19 cellular contexts compared by ENCODE assay signal in genomic region chr5:178651046-178651810, GRCh38. TPM values are rescaled to one million over a fixed set of nuclear protein-coding genes. Genes with fewer than 3 reads are reported as not detected.
DNase-seq lines count a peak whose midpoint lies in the region; ATAC-seq and TF ChIP-seq lines count a peak whose summit lies in the region.
"Had no signal": no experiment of that assay in that cellular context is flagged by ENCODE, and none has a peak within 500 bp of the region (broad histone marks: within the 10 kb centered on the region; RNA-seq: fewer than 3 reads in every experiment).

No MANE protein-coding gene starts in this region.

- H3K4me3 ChIP-seq in AG10803 (ENCODE audit: low read length): no peak overlapping the region
- no peak overlapping the region for H3K4me3 ChIP-seq in PC-3 (ENCODE audit: low read length)
- H3K4me3 ChIP-seq in mesenchymal stem cell (ENCODE audit: insufficient read depth in 1 of 2, low read depth in 1 of 2, low read length in 2 of 2): no peak overlapping the region
- no peak overlapping the region for H3K4me3 ChIP-seq in Caco-2 (ENCODE audit: low read depth, low read length)
- H3K4me3 ChIP-seq: dorsolateral prefrontal cortex, GM23338, hepatocyte had no signal

- H4K91ac ChIP-seq in mesenchymal stem cell (ENCODE audit: low read length): no peak overlapping the region

- H3K9me3 Mint-ChIP-seq in osteocyte (ENCODE audit: unreplicated experiment): peaks cover 16% of the 10 kb centered on the region
- H3K9me3 Mint-ChIP-seq in Caco-2 (ENCODE audit: unreplicated experiment): peaks cover 23% of the 10 kb centered on the region

- peak overlapping the region; percentile 39; the same call in 1 of the 2 replicates for H3K9ac ChIP-seq in PC-3 (ENCODE audit: low read length)
- H3K9ac ChIP-seq in mesenchymal stem cell (ENCODE audit: low read length): no peak overlapping the region

- H2AK5ac ChIP-seq in mesenchymal stem cell (ENCODE audit: low read length, severe bottlenecking): no peak overlapping the region

- peaks cover 6% of the 10 kb centered on the region for H3K4me1 Mint-ChIP-seq in osteocyte (ENCODE audit: unreplicated experiment)
- H3K4me1 Mint-ChIP-seq in Caco-2 (ENCODE audit: low read depth, unreplicated experiment): no peaks in the 10 kb centered on the region
- H3K4me1 Mint-ChIP-seq: activated CD4-positive, alpha-beta T cell treated with anti-CD3 and anti-CD28 coated beads, Interleukin-2, amount 10 ng/mL, durations not matched to agents 7 days and 5 days; GM23338 had no signal

- H3K14ac ChIP-seq in mesenchymal stem cell (ENCODE audit: low read length in 2 of 2): no peak overlapping the region

- H2AFZ ChIP-seq in PC-3 (ENCODE audit: low read length) (no peak overlapping the region), mesenchymal stem cell (ENCODE audit: low read depth, low read length) (no peak overlapping the region)
- H2AFZ ChIP-seq: GM23338, hepatocyte had no signal

- CTCF ChIA-PET in PC-3 (lab: Charles Lee) (no interaction called here), Caco-2 (lab: Charles Lee) (no interaction called here)

- H3K4me2 ChIP-seq in PC-3 (ENCODE audit: low read length) (peak overlapping the region; percentile 19; the same call in 1 of the 2 replicates), mesenchymal stem cell (ENCODE audit: low read length, poor library complexity, severe bottlenecking) (no peak overlapping the region)
- H3K4me2 ChIP-seq: GM23338, hepatocyte had no signal

- H3K27me3 Mint-ChIP-seq in osteocyte (ENCODE audit: unreplicated experiment) (no peaks in the 10 kb centered on the region), Caco-2 (ENCODE audit: insufficient read depth, unreplicated experiment) (no peaks in the 10 kb centered on the region)
- H3K27me3 Mint-ChIP-seq: activated CD4-positive, alpha-beta T cell treated with anti-CD3 and anti-CD28 coated beads, Interleukin-2, amount 10 ng/mL, durations not matched to agents 7 days and 5 days had no signal

- H3K23ac ChIP-seq in mesenchymal stem cell (ENCODE audit: low read length in 2 of 2): no peak overlapping the region

- peak overlapping the region; percentile 60 for H3K27ac ChIP-seq in PC-3 (ENCODE audit: low read length)
- H3K27ac ChIP-seq in mesenchymal stem cell (ENCODE audit: low read length, poor library complexity, severe bottlenecking): no peak overlapping the region
- H3K27ac ChIP-seq: hepatocyte had no signal

- TF ChIP-seq CTCF in AG10803 (conservative IDR thresholded peaks at IDR 0.05; ENCODE audit: low read length) (no peak), PC-3 (conservative IDR thresholded peaks at IDR 0.05; ENCODE audit: low read depth, low read length) (no peak), osteocyte (IDR thresholded peaks at IDR 0.05) (no peak), Caco-2 (IDR thresholded peaks at IDR 0.05; ENCODE audit: insufficient read depth in 1 of 2, low read depth in 1 of 2, low read length in 1 of 2, severe bottlenecking in 1 of 2, unreplicated experiment in 1 of 2) (no peak)

- H3K4me1 ChIP-seq in PC-3 (ENCODE audit: insufficient read depth, low read length) (peaks cover 19% of the 10 kb centered on the region), mesenchymal stem cell (ENCODE audit: control insufficient read depth, insufficient read depth, low read depth, low read length) (no peaks in the 10 kb centered on the region), Caco-2 (no peaks in the 10 kb centered on the region)

- no peaks in the 10 kb centered on the region for H3K36me3 ChIP-seq in PC-3 (ENCODE audit: low read depth, low read length)
- H3K36me3 ChIP-seq in mesenchymal stem cell (ENCODE audit: control insufficient read depth in 1 of 2, insufficient read depth in 2 of 2, low read depth in 1 of 2, low read length in 2 of 2): no peaks in the 10 kb centered on the region
- no peaks in the 10 kb centered on the region for H3K36me3 ChIP-seq in Caco-2 (ENCODE audit: control insufficient read depth, insufficient read depth, low read length)

- H3K36me3 Mint-ChIP-seq in osteocyte (ENCODE audit: unreplicated experiment) (no peaks in the 10 kb centered on the region), Caco-2 (ENCODE audit: insufficient read depth, unreplicated experiment) (no peaks in the 10 kb centered on the region)
- H3K36me3 Mint-ChIP-seq: mesothelial cell of epicardium had no signal

- H3K79me1 ChIP-seq in mesenchymal stem cell (replicated peaks; ENCODE audit: low read length, poor library complexity, severe bottlenecking): no peaks in the 10 kb centered on the region

- H3K27ac Mint-ChIP-seq in osteocyte (ENCODE audit: unreplicated experiment) (peak overlapping the region; percentile 6), Caco-2 (ENCODE audit: unreplicated experiment) (no peak overlapping the region)
- H3K27ac Mint-ChIP-seq: activated CD4-positive, alpha-beta T cell treated with anti-CD3 and anti-CD28 coated beads, Interleukin-2, amount 10 ng/mL, durations not matched to agents 7 days and 5 days; GM23338; mesothelial cell of epicardium; stimulated activated naive CD8-positive, alpha-beta T cell treated with anti-CD3 and anti-CD28 coated beads, Interleukin-15, Interleukin-2, amounts not matched to agents 100 ng/mL and 50 ng/mL, for 24 hours had no signal

- no peak overlapping the region for H3K4ac ChIP-seq in mesenchymal stem cell (ENCODE audit: low read depth in 1 of 2, low read length in 2 of 2)

- H3K27me3 ChIP-seq in PC-3 (ENCODE audit: low read length): no peaks in the 10 kb centered on the region
- H3K27me3 ChIP-seq in mesenchymal stem cell (ENCODE audit: control insufficient read depth in 1 of 2, insufficient read depth in 1 of 2, low read length in 2 of 2): no peaks in the 10 kb centered on the region
- no peaks in the 10 kb centered on the region for H3K27me3 ChIP-seq in Caco-2 (replicated peaks; ENCODE audit: control insufficient read depth, insufficient read depth, low read length)
- H3K27me3 ChIP-seq: dorsolateral prefrontal cortex, hepatocyte had no signal

- H3F3A ChIP-seq in PC-3 (ENCODE audit: low read length, unreplicated experiment): no peaks in the 10 kb centered on the region

- no peaks in the 10 kb centered on the region for H3K9me2 ChIP-seq in PC-3 (replicated peaks; ENCODE audit: low read length)

- no peak overlapping the region for H3K18ac ChIP-seq in mesenchymal stem cell (ENCODE audit: low read depth in 1 of 2, low read length in 2 of 2)

- no peaks in the 10 kb centered on the region for H4K20me1 ChIP-seq in PC-3 (ENCODE audit: low read length)

- no peak overlapping the region for H2BK5ac ChIP-seq in mesenchymal stem cell (ENCODE audit: low read depth, low read length, poor library complexity, severe bottlenecking)

- H4K8ac ChIP-seq in mesenchymal stem cell (ENCODE audit: low read length): no peak overlapping the region

- intact Hi-C loops in PC-3 (cut with micrococcal nuclease): no loop called here
- intact Hi-C loops in Caco-2 (cut with micrococcal nuclease; ENCODE audit: unreplicated experiment): no loop called here

- DNase-seq in AG10803 (ENCODE audit: low read depth) (peak; percentile 23), PC-3 (peak; percentile 94), dermis microvascular lymphatic vessel endothelial cell (ENCODE audit: low read depth in 2 of 2) (peak; percentile 60 to 81), osteocyte (ENCODE audit: extremely low spot score, unreplicated experiment) (no peak), mesenchymal stem cell (no peak), Caco-2 (no peak)
- DNase-seq: activated CD4-positive, alpha-beta T cell treated with anti-CD3 and anti-CD28 coated beads, Interleukin-2, amount 10 ng/mL, durations not matched to agents 7 days and 5 days; aorta; erythroblast; Kasumi-1; kidney glomerular epithelial cell; NCI-H2171 treated with DMSO at 0.1 percent for 48 hours had no signal

- 61% methylated on average over 4 of the region's 7 CpGs for WGBS in mesenchymal stem cell

- H2BK12ac ChIP-seq in mesenchymal stem cell (ENCODE audit: low read length in 2 of 2): no peak overlapping the region

- H3K9me3 ChIP-seq in PC-3 (ENCODE audit: low read length): no peaks in the 10 kb centered on the region
- peaks cover 12% of the 10 kb centered on the region for H3K9me3 ChIP-seq in mesenchymal stem cell (ENCODE audit: control insufficient read depth, low read length)
- peaks cover 15% of the 10 kb centered on the region for H3K9me3 ChIP-seq in Caco-2

- no peak overlapping the region for H2BK15ac ChIP-seq in mesenchymal stem cell (ENCODE audit: low read depth, poor library complexity, severe bottlenecking)

- BruUV-seq in PC-3 (replicated peaks; lab: Mats Ljungman, UMichigan) (no TSS peak), Caco-2 (replicated peaks; lab: Mats Ljungman, UMichigan) (no TSS peak)

- no peaks in the 10 kb centered on the region for H3K79me2 ChIP-seq in PC-3 (ENCODE audit: low read length)
- H3K79me2 ChIP-seq: hepatocyte had no signal

- H2BK120ac ChIP-seq in mesenchymal stem cell (ENCODE audit: low read depth, low read length): no peak overlapping the region

- ATAC-seq in PC-3 (peak; percentile 96), GM18517 (IDR thresholded peaks at IDR 0.05; ENCODE audit: unreplicated experiment) (no peak), GM19467 (IDR thresholded peaks at IDR 0.05; ENCODE audit: unreplicated experiment) (no peak)
- ATAC-seq: GM23338 had no signal

- H3K4me3 Mint-ChIP-seq in osteocyte (ENCODE audit: unreplicated experiment) (no peak overlapping the region), Caco-2 (ENCODE audit: unreplicated experiment) (no peak overlapping the region)
- H3K4me3 Mint-ChIP-seq: activated CD4-positive, alpha-beta T cell treated with anti-CD3 and anti-CD28 coated beads, Interleukin-2, amount 10 ng/mL, durations not matched to agents 7 days and 5 days; GM23338; mesothelial cell of epicardium; stimulated activated naive CD8-positive, alpha-beta T cell treated with anti-CD3 and anti-CD28 coated beads, Interleukin-15, Interleukin-2, amounts not matched to agents 100 ng/mL and 50 ng/mL, for 24 hours had no signal

- POLR2A ChIA-PET in PC-3 (lab: Charles Lee; ENCODE audit: unreplicated experiment): interaction anchor here (0.6 kb wide), 1 partner anchor 530 kb away, joined by 5 read pairs; no protein-coding TSS in a partner anchor
- POLR2A ChIA-PET in Caco-2 (lab: Charles Lee): no interaction called here

RNA-seq across cellular contexts. Expression of gene CLK4, which starts 24.4 kb away (rescaled TPM):
- 11.3 and 23.8 TPM in 2 replicates for total RNA-seq in PC-3 (2014; rRNA removed)
- total RNA-seq in dermis microvascular lymphatic vessel endothelial cell: 13.5 and 17.7 TPM in 2 replicates
- 28.7 and 30.0 TPM in 2 replicates for total RNA-seq in osteocyte
- polyA plus RNA-seq in mesenchymal stem cell (2013, experiment 1 of 2): 6.2 TPM
- polyA plus RNA-seq in mesenchymal stem cell (2013, experiment 2 of 2): 6.5 TPM
- 26.3 and 26.5 TPM in 2 replicates for total RNA-seq in Caco-2 (2022)

Comparison
In these comparisons a context has a peak if more than half of its experiments do, and no peak if none do; other contexts are left out.
1. DNase-seq: peak in AG10803 (single experiment), PC-3 (single experiment) and dermis microvascular lymphatic vessel endothelial cell (2 of 2); none in osteocyte (single experiment), mesenchymal stem cell (single experiment) and Caco-2 (0 of 2).